In genomic region chrX:72487661-72488060, GRCh38 we compare ENCODE assay signal across 31 cellular contexts.
"Had no signal": no experiment of that assay in that cellular context is flagged by ENCODE, and none has a peak within 500 bp of the region (broad histone marks: within the 10 kb centered on the region; RNA-seq: fewer than 3 reads in every experiment).

No MANE protein-coding gene starts in this region.

- H3K9me3 Mint-ChIP-seq: natural killer cell treated with Interleukin-12 subunit alpha and Interleukin-12 subunit beta and Interleukin-15 and Interleukin-18, amount 100 ng/mL, for 72 hours; stimulated activated naive CD8-positive, alpha-beta T cell treated with anti-CD3 and anti-CD28 coated beads, Interleukin-15, amount 100 ng/mL, for 72 hours; type B pancreatic cell had no signal

- DNase-seq: naive thymus-derived CD8-positive, alpha-beta T cell; nephron progenitor cell; occipital lobe; ovary; posterior cingulate gyrus; psoas muscle; right cardiac atrium; right lobe of liver; sigmoid colon; small intestine; stimulated activated CD4-positive, alpha-beta T cell treated with anti-CD3 and anti-CD28 coated beads, Interleukin-12 subunit alpha, Interleukin-12 subunit beta, amount 100 ng/mL, for 4 hours; stimulated activated CD4-positive, alpha-beta T cell treated with anti-CD3 and anti-CD28 coated beads, Interleukin-1b, Interleukin-23, amount 100 ng/mL, for 48 hours; stimulated activated CD4-positive, alpha-beta T cell treated with anti-CD3 and anti-CD28 coated beads, Interleukin-4, amount 100 ng/mL, for 1 hour; stimulated activated CD4-positive, alpha-beta T cell treated with anti-CD3 and anti-CD28 coated beads, Interleukin-4, amount 100 ng/mL, for 4 hours; stimulated activated CD8-positive, alpha-beta memory T cell treated with anti-CD3 and anti-CD28 coated beads, Interleukin-4, amount 100 ng/mL, for 48 hours; stimulated activated naive CD4-positive, alpha-beta T cell; stimulated activated naive CD8-positive, alpha-beta T cell treated with anti-CD3 and anti-CD28 coated beads, Interleukin-15, amount 100 ng/mL, for 72 hours; stimulated activated naive CD8-positive, alpha-beta T cell treated with anti-CD3 and anti-CD28 coated beads, Interleukin-15, Interleukin-2, amounts not matched to agents 100 U/mL and 50 U/mL, for 24 hours; substantia nigra; testis; tibial artery; transverse colon; upper lobe of right lung; uterus had no signal

- H3K9ac ChIP-seq: neural progenitor cell, parathyroid adenoma had no signal

- H3K27me3 ChIP-seq: neural progenitor cell, ovary, right lobe of liver, sigmoid colon, suprapubic skin, testis, tibial artery, transverse colon, upper lobe of right lung, uterus had no signal

- H3K36me3 ChIP-seq: neural progenitor cell, ovary, suprapubic skin, transverse colon, uterus had no signal

- H3K4me3 ChIP-seq: neural progenitor cell, ovary, psoas muscle, right lobe of liver, sigmoid colon, suprapubic skin, testis, tibial artery, transverse colon, upper lobe of right lung, uterus had no signal

- H3K4me3 Mint-ChIP-seq: naive thymus-derived CD8-positive, alpha-beta T cell; natural killer cell treated with Interleukin-12 subunit alpha and Interleukin-12 subunit beta and Interleukin-15 and Interleukin-18, amount 100 ng/mL, for 72 hours; nephron progenitor cell; neural progenitor cell; stimulated activated memory B cell treated with anti-CD40 and anti-IgM and Interleukin-4, amounts not matched to agents 10 μg/mL and 1 μg/mL and 100 μg/mL, for 72 hours; stimulated activated naive CD8-positive, alpha-beta T cell treated with anti-CD3 and anti-CD28 coated beads, Interleukin-15, amount 100 ng/mL, for 72 hours; type B pancreatic cell had no signal

- ATAC-seq: naive thymus-derived CD8-positive, alpha-beta T cell; natural killer cell treated with Interleukin-12 subunit alpha and Interleukin-12 subunit beta and Interleukin-15 and Interleukin-18, amount 100 ng/mL, for 72 hours; psoas muscle; right cardiac atrium; right lobe of liver; stimulated activated memory B cell treated with anti-CD40 and anti-IgM and Interleukin-4, amounts not matched to agents 10 μg/mL and 1 μg/mL and 100 μg/mL, for 72 hours; stimulated activated naive CD8-positive, alpha-beta T cell treated with anti-CD3 and anti-CD28 coated beads, Interleukin-15, amount 100 ng/mL, for 72 hours; stimulated activated naive CD8-positive, alpha-beta T cell treated with anti-CD3 and anti-CD28 coated beads, Interleukin-15, Interleukin-2, amounts not matched to agents 100 U/mL and 50 U/mL, for 24 hours; upper lobe of right lung had no signal

- H3K27me3 Mint-ChIP-seq: naive thymus-derived CD8-positive, alpha-beta T cell; progenitor cell of endocrine pancreas; stimulated activated memory B cell treated with anti-CD40 and anti-IgM and Interleukin-4, amounts not matched to agents 10 μg/mL and 1 μg/mL and 100 μg/mL, for 72 hours; stimulated activated naive CD8-positive, alpha-beta T cell treated with anti-CD3 and anti-CD28 coated beads, Interleukin-15, amount 100 ng/mL, for 72 hours; type B pancreatic cell had no signal

- H3K27ac Mint-ChIP-seq: naive thymus-derived CD8-positive, alpha-beta T cell; natural killer cell treated with Interleukin-12 subunit alpha and Interleukin-12 subunit beta and Interleukin-15 and Interleukin-18, amount 100 ng/mL, for 72 hours; nephron progenitor cell; neural progenitor cell; progenitor cell of endocrine pancreas; stimulated activated memory B cell treated with anti-CD40 and anti-IgM and Interleukin-4, amounts not matched to agents 10 μg/mL and 1 μg/mL and 100 μg/mL, for 72 hours; stimulated activated naive CD8-positive, alpha-beta T cell treated with anti-CD3 and anti-CD28 coated beads, Interleukin-15, amount 100 ng/mL, for 72 hours; type B pancreatic cell had no signal

- H3K4me1 ChIP-seq: neural progenitor cell, parathyroid adenoma, psoas muscle, right lobe of liver, sigmoid colon, suprapubic skin, testis, tibial artery, transverse colon, upper lobe of right lung, uterus had no signal

- H3K4me1 Mint-ChIP-seq: neural progenitor cell had no signal

- H3K9me3 ChIP-seq: ovary, right lobe of liver, sigmoid colon, suprapubic skin, testis, tibial artery, transverse colon, upper lobe of right lung, uterus had no signal
